ENCODE assay signal across 12 cellular contexts in the genomic region with DNA sequence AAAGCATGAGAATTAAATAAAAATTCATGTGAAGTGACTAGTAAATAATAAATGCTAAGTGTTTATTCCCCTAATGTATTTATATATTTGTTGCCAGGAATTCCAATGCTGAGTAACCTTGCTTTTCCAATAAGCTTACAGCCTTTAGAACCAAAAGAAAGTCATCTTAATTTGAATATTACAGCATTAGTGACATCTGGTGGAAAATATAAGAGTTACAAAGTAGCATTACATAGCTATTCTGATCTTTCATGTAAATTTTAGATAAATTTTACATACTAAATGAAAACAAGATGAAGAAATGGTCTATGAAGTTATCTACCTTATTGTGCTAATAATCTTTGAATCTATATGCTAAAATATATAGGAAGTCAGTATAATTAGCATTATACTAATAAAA. TPM values are rescaled to one million over a fixed set of nuclear protein-coding genes. Genes with fewer than 3 reads are reported as not detected.
A peak's percentile ranks its signal among the peaks of the same experiment; 100 is the strongest.
DNase-seq lines count a peak whose midpoint lies in the region; ATAC-seq, FAIRE-seq and TF ChIP-seq lines count a peak whose summit lies in the region.
"Had no signal": no experiment of that assay in that cellular context is flagged by ENCODE, and none has a peak within 500 bp of the region (broad histone marks: within the 10 kb centered on the region; RNA-seq: fewer than 3 reads in every experiment).

No MANE protein-coding gene starts in this region.

- H3K4me3 ChIP-seq in A549 (no peak overlapping the region), PC-9 (no peak overlapping the region), fibroblast of lung (replicated peaks in 1 of 4; ENCODE audit: control extremely low read depth in 1 of 4, insufficient read depth in 1 of 4, low read depth in 3 of 4, low read length in 4 of 4) (no peak overlapping the region)
- H3K4me3 ChIP-seq: HAP-1 had no signal

- H3K36me3 ChIP-seq in PC-9 (ENCODE audit: low read depth) (peaks cover 4% of the 10 kb centered on the region; the same call in 1 of the 2 replicates), fibroblast of lung (ENCODE audit: control insufficient read depth, insufficient read depth, low read length) (no peaks in the 10 kb centered on the region)

- no peaks in the 10 kb centered on the region for H3K9me3 ChIP-seq in A549
- H3K9me3 ChIP-seq in PC-9 (ENCODE audit: insufficient read depth, low read depth): no peaks in the 10 kb centered on the region
- no peaks in the 10 kb centered on the region for H3K9me3 ChIP-seq in fibroblast of lung (ENCODE audit: control insufficient read depth, insufficient read depth, low read depth, low read length)
- H3K9me3 ChIP-seq: HAP-1 had no signal

- no peaks in the 10 kb centered on the region for H3K4me1 ChIP-seq in A549
- H3K4me1 ChIP-seq in PC-9 (replicated peaks; ENCODE audit: insufficient read depth): no peaks in the 10 kb centered on the region
- H3K4me1 ChIP-seq in fibroblast of lung (ENCODE audit: control insufficient read depth, extremely low read depth, insufficient read depth, low read length): peaks cover 2% of the 10 kb centered on the region

- POLR2A ChIA-PET in A549 (lab: Yijun Ruan, JAX): interaction anchor here (0.5 kb wide), 1 partner anchor 1018 kb away, joined by 4 read pairs; no protein-coding TSS in a partner anchor
- POLR2A ChIA-PET in PC-9 (lab: Charles Lee; ENCODE audit: unreplicated experiment): interaction anchor here (0.6 kb wide), 1 partner anchor 755 kb away, joined by 6 read pairs; no protein-coding TSS in a partner anchor

- H3K27me3 ChIP-seq in PC-9 (ENCODE audit: insufficient read depth, low read depth) (no peaks in the 10 kb centered on the region), fibroblast of lung (ENCODE audit: control insufficient read depth, insufficient read depth, low read length) (no peaks in the 10 kb centered on the region)

- H3K4me2 ChIP-seq in A549: no peak overlapping the region
- H3K4me2 ChIP-seq in PC-9: no peak overlapping the region
- no peak overlapping the region for H3K4me2 ChIP-seq in fibroblast of lung (ENCODE audit: extremely low read depth, insufficient read depth, low read length)

- intact Hi-C loops in PC-9 (cut with micrococcal nuclease; ENCODE audit: unreplicated experiment): loop anchor here (5.0 to 10.0 kb wide), 2 partner anchors 571 to 744 kb away; no protein-coding TSS in a partner anchor

- no peaks in the 10 kb centered on the region for H4K20me1 ChIP-seq in PC-9 (ENCODE audit: insufficient read depth)
- H4K20me1 ChIP-seq in fibroblast of lung (ENCODE audit: control insufficient read depth, extremely low read depth, insufficient read depth, low read length): no peaks in the 10 kb centered on the region

- H3K9ac ChIP-seq in fibroblast of lung (ENCODE audit: insufficient read depth, low read length): no peak overlapping the region

- H3K27ac ChIP-seq in A549 (no peak overlapping the region), PC-9 (no peak overlapping the region), fibroblast of lung (ENCODE audit: insufficient read depth, low read length) (no peak overlapping the region)

- DNase-seq in A549 (ENCODE audit: low read depth in 1 of 2, low spot score in 1 of 2) (no peak), PC-9 (no peak), fibroblast of lung (ENCODE audit: low read depth in 2 of 2) (peak; percentile 39 to 75), NCI-H82 (lab: John Stamatoyannopoulos, UW) (no peak)
- no peak for DNase-seq in activated effector memory CD4-positive, alpha-beta T cell treated with Interleukin-2 at 50 U/mL for 16 hours
- DNase-seq in stimulated activated CD8-positive, alpha-beta memory T cell treated with anti-CD3 and anti-CD28 coated beads, Interleukin-4, amount 100 ng/mL, for 48 hours: no peak
- DNase-seq: left cardiac atrium had no signal

- no peak; a peak in 1 of 5 replicates for TF ChIP-seq RAD21 in A549 (conservative IDR thresholded peaks at IDR 0.05 in 1 of 2, IDR thresholded peaks at IDR 0.05 in 1 of 2)

- TF ChIP-seq POLR2A in A549 (IDR thresholded peaks at IDR 0.05; ENCODE audit: low read length): no peak

- no peak for TF ChIP-seq EP300 in A549 (IDR thresholded peaks at IDR 0.05)

- H3K79me2 ChIP-seq in PC-9 (ENCODE audit: low read depth) (no peaks in the 10 kb centered on the region), fibroblast of lung (ENCODE audit: control insufficient read depth, insufficient read depth, low read length) (peaks cover 3% of the 10 kb centered on the region)

- 0 out of 2 replicates have a peak, but pooled peaks cover 3% of the 10 kb centered on the region for H3F3A ChIP-seq in PC-9 (ENCODE audit: insufficient read depth, low read depth)

- TF ChIP-seq CTCF in A549 (IDR thresholded peaks at IDR 0.05): peak; percentile 28; the same call in 1 of the 3 replicates
- TF ChIP-seq CTCF in PC-9 (conservative IDR thresholded peaks at IDR 0.05): peak; percentile 51; the same call in 1 of the 2 replicates
- TF ChIP-seq CTCF in fibroblast of lung (conservative IDR thresholded peaks at IDR 0.05 in 1 of 2, IDR thresholded peaks at IDR 0.05 in 1 of 2; ENCODE audit: low read depth in 1 of 2, low read length in 2 of 2): peak in 1 of 2 donors; percentile 20

- H3K9me2 ChIP-seq in PC-9 (ENCODE audit: insufficient read depth): no peaks in the 10 kb centered on the region

- CTCF ChIA-PET in A549 (lab: Yijun Ruan, JAX): interaction anchor here (1.1 to 2.8 kb wide), 6 partner anchors 428 to 1075 kb away, joined by 3 to 24 read pairs (median 5); a partner anchor contains a TSS
- CTCF ChIA-PET in PC-9 (lab: Charles Lee): interaction anchor here (0.6 kb wide), 1 partner anchor 292 kb away, joined by 3 read pairs; no protein-coding TSS in a partner anchor

- no peak overlapping the region for H2AFZ ChIP-seq in PC-9
- no peak overlapping the region for H2AFZ ChIP-seq in fibroblast of lung (ENCODE audit: low read length)

- no peak for FAIRE-seq in A549 (lab: Jason Lieb, UNC)
- FAIRE-seq: astrocyte, urothelium cell line had no signal

- ATAC-seq in A549: peak in 1 of 2 experiments; percentile 43; a peak in 1 of 6 replicates
- ATAC-seq in GM18508 (IDR thresholded peaks at IDR 0.05; ENCODE audit: insufficient read depth, unreplicated experiment): peak; percentile 42
- ATAC-seq in GM21526 (IDR thresholded peaks at IDR 0.05; ENCODE audit: low FRiP score, unreplicated experiment): no peak
- ATAC-seq: left cardiac atrium had no signal

- no TSS peak for BruUV-seq in PC-9 (replicated peaks; lab: Mats Ljungman, UMichigan)

TF ChIP-seq in A549, 52 proteins besides CTCF, POLR2A, EP300 and RAD21 (continues in another document):
- TF ChIP-seq CHD4 (IDR thresholded peaks at IDR 0.05; ENCODE audit: borderline replicate concordance): no peak
- TF ChIP-seq CHD2 (IDR thresholded peaks at IDR 0.05; ENCODE audit: low read length, partially characterized antibody): no peak
- TF ChIP-seq NPAS2 (CRISPR knock-in tag; IDR thresholded peaks at IDR 0.05; ENCODE audit: borderline replicate concordance): no peak
- TF ChIP-seq RNF2 (IDR thresholded peaks at IDR 0.05; ENCODE audit: borderline replicate concordance, low read depth): no peak
- no peak for TF ChIP-seq EHF (CRISPR knock-in tag; IDR thresholded peaks at IDR 0.05)
- no peak for TF ChIP-seq CBX8 (IDR thresholded peaks at IDR 0.05)
- TF ChIP-seq, protein P1, sequence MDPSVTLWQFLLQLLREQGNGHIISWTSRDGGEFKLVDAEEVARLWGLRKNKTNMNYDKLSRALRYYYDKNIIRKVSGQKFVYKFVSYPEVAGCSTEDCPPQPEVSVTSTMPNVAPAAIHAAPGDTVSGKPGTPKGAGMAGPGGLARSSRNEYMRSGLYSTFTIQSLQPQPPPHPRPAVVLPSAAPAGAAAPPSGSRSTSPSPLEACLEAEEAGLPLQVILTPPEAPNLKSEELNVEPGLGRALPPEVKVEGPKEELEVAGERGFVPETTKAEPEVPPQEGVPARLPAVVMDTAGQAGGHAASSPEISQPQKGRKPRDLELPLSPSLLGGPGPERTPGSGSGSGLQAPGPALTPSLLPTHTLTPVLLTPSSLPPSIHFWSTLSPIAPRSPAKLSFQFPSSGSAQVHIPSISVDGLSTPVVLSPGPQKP (IDR thresholded peaks at IDR 0.05; ENCODE audit: low read depth, low read length): no peak
- no peak for TF ChIP-seq MAZ (IDR thresholded peaks at IDR 0.05; ENCODE audit: borderline replicate concordance, low read depth, low read length)
- TF ChIP-seq ESRRA (IDR thresholded peaks at IDR 0.05; ENCODE audit: borderline replicate concordance, low read length): no peak
- no peak for TF ChIP-seq KDM5A (IDR thresholded peaks at IDR 0.05)
- no peak for TF ChIP-seq KDM1A (IDR thresholded peaks at IDR 0.05; ENCODE audit: low read depth)
- TF ChIP-seq HDAC2 (IDR thresholded peaks at IDR 0.05): no peak

RNA-seq across cellular contexts. Expression of a gene that starts 10.4 kb away (rescaled TPM):
- polyA plus RNA-seq in A549 (2011; rRNA removed): 52.8 and 77.8 TPM in 2 replicates
- polyA plus RNA-seq in A549 (2012; cell fraction: cytosol; rRNA removed): 60.9 and 64.7 TPM in 2 replicates
- polyA plus RNA-seq in A549 (2012; cell fraction: nucleus; rRNA removed): 9.2 and 25.6 TPM in 2 replicates
- polyA plus RNA-seq in A549 (2017; fragmentation: RNase III; extraction: RNeasy Plus Mini Kit Qiagen cat#74134 plus additional on column Dnase treatment): 63.7 to 71.3 TPM (median 65.3 TPM) in 3 replicates
- polyA minus RNA-seq in A549 (2011; rRNA and poly(A)+ RNA removed): 12.8 and 22.6 TPM in 2 replicates
- total RNA-seq in PC-9 (2021): 24.7 and 34.4 TPM in 2 replicates
- 2.1 and 10.6 TPM in 2 replicates for total RNA-seq in fibroblast of lung
- 12.8 and 38.4 TPM in 2 replicates for polyA plus RNA-seq in fibroblast of lung
- 16.7 and 44.3 TPM in 2 replicates for polyA plus RNA-seq in fibroblast of lung (2012)
- 2.8 and 23.0 TPM in 2 replicates for polyA minus RNA-seq in fibroblast of lung (ENCODE audit: low replicate concordance)

Comparison
In these comparisons a context has a peak if more than half of its experiments do, and no peak if none do; other contexts are left out.
1. DNase-seq: peak in fibroblast of lung (2 of 2); none in A549 (0 of 2), PC-9 (0 of 2), activated effector memory CD4-positive, alpha-beta T cell treated with Interleukin-2 at 50 U/mL for 16 hours (single experiment), NCI-H82 (single experiment) and stimulated activated CD8-positive, alpha-beta memory T cell treated with anti-CD3 and anti-CD28 coated beads, Interleukin-4, amount 100 ng/mL, for 48 hours (single experiment).